30 cellular contexts compared by ENCODE assay signal in the genomic region with DNA sequence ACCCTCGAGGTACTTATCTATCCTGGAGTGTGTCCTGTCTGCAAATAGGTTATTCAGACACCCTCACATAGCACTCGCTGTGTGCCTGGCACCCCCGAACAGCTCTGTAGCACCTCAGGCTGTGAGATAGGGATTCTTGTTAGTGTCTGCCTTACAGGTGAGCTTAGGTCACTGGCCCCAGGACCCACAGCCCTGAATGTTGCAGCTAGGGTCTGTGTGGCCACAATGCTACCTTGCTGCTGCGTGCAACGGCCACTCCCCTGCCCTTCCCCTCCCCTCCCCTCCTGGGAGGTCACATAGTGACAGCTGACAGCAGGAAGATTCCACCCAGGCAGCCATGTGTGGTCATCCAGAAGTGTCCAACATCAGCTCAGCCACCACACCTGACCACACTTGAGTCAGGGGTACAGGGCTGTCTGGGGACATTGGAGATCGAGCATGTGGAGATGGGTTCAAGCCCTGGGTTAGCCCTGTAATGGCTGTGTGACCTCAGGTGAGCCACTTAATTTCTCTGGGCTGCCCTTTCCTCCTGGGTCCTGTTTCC.
"Had no signal": no experiment of that assay in that cellular context is flagged by ENCODE, and none has a peak within 500 bp of the region (broad histone marks: within the 10 kb centered on the region; RNA-seq: fewer than 3 reads in every experiment).

No MANE protein-coding gene starts in this region.

- H3K4me3 Mint-ChIP-seq: activated CD4-positive, alpha-beta T cell treated with anti-CD3 and anti-CD28 coated beads for 36 hours; activated naive CD4-positive, alpha-beta T cell treated with anti-CD3 and anti-CD28 coated beads for 36 hours; activated naive CD8-positive, alpha-beta T cell treated with anti-CD3 and anti-CD28 coated beads for 36 hours; activated T-cell treated with anti-CD3 and anti-CD28 coated beads, Interleukin-2, amount 50 U/mL, for 72 hours; effector memory CD8-positive, alpha-beta T cell; neural crest cell; stimulated activated memory B cell treated with anti-CD40 and anti-IgM and Interleukin-4, amounts not matched to agents 10 μg/mL and 1 μg/mL and 100 μg/mL, for 72 hours; stimulated activated naive CD8-positive, alpha-beta T cell treated with anti-CD3 and anti-CD28 coated beads, Interleukin-15, amount 100 ng/mL, for 72 hours had no signal

- ATAC-seq: activated CD4-positive, alpha-beta T cell treated with anti-CD3 and anti-CD28 coated beads for 36 hours; activated T-cell treated with anti-CD3 and anti-CD28 coated beads, Interleukin-2, amount 50 U/mL, for 72 hours; body of pancreas; effector memory CD8-positive, alpha-beta T cell; gastroesophageal sphincter; left colon; lower lobe of right lung; stimulated activated memory B cell treated with anti-CD40 and anti-IgM and Interleukin-4, amounts not matched to agents 10 μg/mL and 1 μg/mL and 100 μg/mL, for 72 hours; stimulated activated naive CD8-positive, alpha-beta T cell treated with anti-CD3 and anti-CD28 coated beads, Interleukin-15, amount 100 ng/mL, for 72 hours had no signal

- H3K27ac ChIP-seq: adrenal gland, body of pancreas, coronary artery, dorsolateral prefrontal cortex, gastroesophageal sphincter, lower lobe of right lung, sigmoid colon, thyroid gland, upper lobe of left lung, vagina had no signal

- H3K9me3 Mint-ChIP-seq: activated naive CD4-positive, alpha-beta T cell treated with anti-CD3 and anti-CD28 coated beads for 36 hours; activated naive CD8-positive, alpha-beta T cell treated with anti-CD3 and anti-CD28 coated beads for 36 hours; activated T-cell treated with anti-CD3 and anti-CD28 coated beads, Interleukin-2, amount 50 U/mL, for 72 hours; effector memory CD8-positive, alpha-beta T cell; neural crest cell; stimulated activated memory B cell treated with anti-CD40 and anti-IgM and Interleukin-4, amounts not matched to agents 10 μg/mL and 1 μg/mL and 100 μg/mL, for 72 hours; stimulated activated naive CD8-positive, alpha-beta T cell treated with anti-CD3 and anti-CD28 coated beads, Interleukin-15, amount 100 ng/mL, for 72 hours had no signal

- H3K27me3 ChIP-seq: body of pancreas, thyroid gland, upper lobe of left lung, vagina had no signal

- H3K4me1 ChIP-seq: adrenal gland, body of pancreas, gastroesophageal sphincter, sigmoid colon, thyroid gland, vagina had no signal

- H3K4me1 Mint-ChIP-seq: activated CD4-positive, alpha-beta T cell treated with anti-CD3 and anti-CD28 coated beads for 36 hours; activated naive CD8-positive, alpha-beta T cell treated with anti-CD3 and anti-CD28 coated beads for 36 hours; stimulated activated naive CD8-positive, alpha-beta T cell treated with anti-CD3 and anti-CD28 coated beads, Interleukin-15, amount 100 ng/mL, for 72 hours had no signal

- H3K36me3 ChIP-seq: adrenal gland, gastroesophageal sphincter, lower lobe of right lung, sigmoid colon, thyroid gland, upper lobe of left lung, vagina had no signal

- H3K36me3 Mint-ChIP-seq: activated naive CD8-positive, alpha-beta T cell treated with anti-CD3 and anti-CD28 coated beads for 36 hours; stimulated activated memory B cell treated with anti-CD40 and anti-IgM and Interleukin-4, amounts not matched to agents 10 μg/mL and 1 μg/mL and 100 μg/mL, for 72 hours had no signal

- DNase-seq: activated CD4-positive, alpha-beta T cell treated with anti-CD3 and anti-CD28 coated beads for 36 hours; activated CD4-positive, CD25-positive, alpha-beta regulatory T cell; activated naive CD4-positive, alpha-beta T cell treated with anti-CD3 and anti-CD28 coated beads for 36 hours; activated naive CD8-positive, alpha-beta T cell treated with anti-CD3 and anti-CD28 coated beads for 36 hours; activated T-cell treated with anti-CD3 and anti-CD28 coated beads for 4 hours; activated T-cell treated with anti-CD3 and anti-CD28 coated beads, Interleukin-2, amount 50 U/mL, for 72 hours; aorta; body of pancreas; dorsolateral prefrontal cortex; effector memory CD8-positive, alpha-beta T cell; hippocampal formation; kidney; left colon; lower lobe of right lung; occipital lobe; posterior cingulate gyrus; sigmoid colon; small intestine; stimulated activated CD4-positive, alpha-beta T cell treated with anti-CD3 and anti-CD28 coated beads, Interleukin-1b, Interleukin-23, amount 100 ng/mL, for 48 hours; stimulated activated CD4-positive, alpha-beta T cell treated with anti-CD3 and anti-CD28 coated beads, Interleukin-4, amount 100 ng/mL, for 4 hours; stimulated activated CD8-positive, alpha-beta memory T cell treated with anti-CD3 and anti-CD28 coated beads, Interleukin-4, amount 100 ng/mL, for 48 hours; stimulated activated naive CD8-positive, alpha-beta T cell treated with anti-CD3 and anti-CD28 coated beads, Interleukin-15, amount 100 ng/mL, for 72 hours; thyroid gland; upper lobe of left lung had no signal

- H3K4me3 ChIP-seq: adrenal gland, body of pancreas, coronary artery, dorsolateral prefrontal cortex, gastroesophageal sphincter, lower lobe of right lung, sigmoid colon, thyroid gland, upper lobe of left lung, vagina had no signal

- H3K9me3 ChIP-seq: adrenal gland, body of pancreas, gastroesophageal sphincter, lower lobe of right lung, sigmoid colon, thyroid gland, upper lobe of left lung, vagina had no signal

- H3K27ac Mint-ChIP-seq: activated CD4-positive, alpha-beta T cell treated with anti-CD3 and anti-CD28 coated beads for 36 hours; activated naive CD4-positive, alpha-beta T cell treated with anti-CD3 and anti-CD28 coated beads for 36 hours; activated naive CD8-positive, alpha-beta T cell treated with anti-CD3 and anti-CD28 coated beads for 36 hours; activated T-cell treated with anti-CD3 and anti-CD28 coated beads, Interleukin-2, amount 50 U/mL, for 72 hours; effector memory CD8-positive, alpha-beta T cell; stimulated activated memory B cell treated with anti-CD40 and anti-IgM and Interleukin-4, amounts not matched to agents 10 μg/mL and 1 μg/mL and 100 μg/mL, for 72 hours; stimulated activated naive CD8-positive, alpha-beta T cell treated with anti-CD3 and anti-CD28 coated beads, Interleukin-15, amount 100 ng/mL, for 72 hours had no signal
